Comparison of ENCODE assay signal across 19 cellular contexts in genomic region chr17:43812396-43813265, GRCh38. TPM values are rescaled to one million over a fixed set of nuclear protein-coding genes. Genes with fewer than 3 reads are reported as not detected.
DNase-seq lines count a peak whose midpoint lies in the region; ATAC-seq, FAIRE-seq and TF ChIP-seq lines count a peak whose summit lies in the region.
"Had no signal": no experiment of that assay in that cellular context is flagged by ENCODE, and none has a peak within 500 bp of the region (broad histone marks: within the 10 kb centered on the region; RNA-seq: fewer than 3 reads in every experiment).

No MANE protein-coding gene starts in this region.

- H3K79me2 ChIP-seq in HepG2 (ENCODE audit: insufficient read depth, low read length) = no peaks in the 10 kb centered on the region

- H3K27me3 ChIP-seq in HepG2 (ENCODE audit: control insufficient read depth in 1 of 2, insufficient read depth in 2 of 2, low read length in 2 of 2) (no peaks in the 10 kb centered on the region), right lobe of liver (no peaks in the 10 kb centered on the region)

- TF ChIP-seq EP300 in HepG2 (IDR thresholded peaks at IDR 0.05; ENCODE audit: low read depth in 2 of 2, low read length in 2 of 2) (no peak), HepG2 (CRISPR knock-in tag; IDR thresholded peaks at IDR 0.05; ENCODE audit: borderline replicate concordance) (no peak)

- TF ChIP-seq POLR2A in HepG2 (IDR thresholded peaks at IDR 0.05; ENCODE audit: insufficient read depth in 1 of 2, low read depth in 2 of 2, low read length in 2 of 2) = no peak
- TF ChIP-seq POLR2A in right lobe of liver (IDR thresholded peaks at IDR 0.05) = no peak

- H3K36me3 ChIP-seq in HepG2 (replicated peaks in 1 of 2; ENCODE audit: control insufficient read depth in 1 of 2, insufficient read depth in 2 of 2, low read length in 2 of 2) (no peaks in the 10 kb centered on the region), right lobe of liver (no peaks in the 10 kb centered on the region)

- H3K4me3 ChIP-seq in HepG2 (replicated peaks in 1 of 3; ENCODE audit: insufficient read depth in 1 of 3, low read depth in 2 of 3, low read length in 3 of 3) = no peak overlapping the region
- no peak overlapping the region for H3K4me3 ChIP-seq in right lobe of liver
- H3K4me3 ChIP-seq: HAP-1 had no signal

- ATAC-seq in HepG2 (no peak), right lobe of liver (no peak), HG02973 (IDR thresholded peaks at IDR 0.05; ENCODE audit: unreplicated experiment) (no peak)

- 72% methylated on average over 10 of the region's 10 CpGs for WGBS in HepG2 (ENCODE audit: low lambda C conversion rate)
- 93% methylated on average over 6 of the region's 10 CpGs for WGBS in right lobe of liver (ENCODE audit: insufficient coverage, low coverage, low lambda C conversion rate, missing lambda C conversion rate)

- no peak overlapping the region for H3K9ac ChIP-seq in HepG2 (ENCODE audit: insufficient read depth, low read depth, low read length)

- H3K27ac ChIP-seq in HepG2 (ENCODE audit: extremely low read length, insufficient read depth, low read length) (no peak overlapping the region), right lobe of liver (no peak overlapping the region)
- H3K27ac ChIP-seq: C4-2B had no signal

- TF ChIP-seq CTCF in HepG2 (CRISPR knock-in tag; IDR thresholded peaks at IDR 0.05) (no peak), right lobe of liver (IDR thresholded peaks at IDR 0.05) (no peak)

- DNase-seq in HepG2 (ENCODE audit: low spot score) = no peak
- DNase-seq in right lobe of liver = no peak
- no peak for DNase-seq in HTR-8/SVneo (ENCODE audit: insufficient read length, low spot score)
- DNase-seq in mesenteric fat pad (ENCODE audit: low spot score) = peak; percentile 71
- DNase-seq in NCI-H1436 treated with DMSO at 0.1 percent for 48 hours (lab: John Stamatoyannopoulos, UW) = no peak
- DNase-seq in activated CD4-positive, CD25-positive, alpha-beta regulatory T cell treated with anti-CD3 and anti-CD28 coated beads, Interleukin-2, amount 50 U/mL, for 72 hours = no peak
- DNase-seq: AML-193; Caco-2; CD4-positive, alpha-beta T cell had no signal

- no peak overlapping the region for H3K4me2 ChIP-seq in HepG2 (ENCODE audit: low read depth, low read length)

- in situ Hi-C loops in HepG2 (cut with HindIII; ENCODE audit: extremely low pct_ligation_motif_present, low pct_unique_long_range_greater_than_20kb) = no loop called here

- FAIRE-seq in HepG2 (lab: Jason Lieb, UNC) (no peak), HTR-8/SVneo (lab: Jason Lieb, UNC) (peak; percentile 57)
- FAIRE-seq: A204.1, D721Med, G401.6, GM12891, GM19239, H1 had no signal

- no peaks in the 10 kb centered on the region for H3K9me3 ChIP-seq in HepG2 (ENCODE audit: low read length)
- no peaks in the 10 kb centered on the region for H3K9me3 ChIP-seq in right lobe of liver
- H3K9me3 ChIP-seq: Caco-2, HAP-1 had no signal

- CTCF ChIA-PET in HepG2 (lab: Yijun Ruan, JAX; ENCODE audit: low intra/inter-chr PET ratio, low total read pairs) = no interaction called here

- intact Hi-C loops in HepG2 (cut with micrococcal nuclease; ENCODE audit: unreplicated experiment) (no loop called here), right lobe of liver (cut with DNase I) (no loop called here)

- H4K20me1 ChIP-seq in HepG2 (ENCODE audit: insufficient read depth, low read length) = no peaks in the 10 kb centered on the region

- no peaks in the 10 kb centered on the region for H3K4me1 ChIP-seq in HepG2 (ENCODE audit: insufficient read depth, low read length)
- no peaks in the 10 kb centered on the region for H3K4me1 ChIP-seq in right lobe of liver
- H3K4me1 ChIP-seq: HAP-1 had no signal

- POLR2A ChIA-PET in HepG2 (lab: Yijun Ruan, JAX) = no interaction called here

- no peak for TF ChIP-seq RAD21 in HepG2 (CRISPR knock-in tag; IDR thresholded peaks at IDR 0.05)

- BruUV-seq in HepG2 (replicated peaks; lab: Mats Ljungman, UMichigan) = no TSS peak

- H2AFZ ChIP-seq in HepG2 (ENCODE audit: low read length) = no peak overlapping the region

RNA-seq across cellular contexts. Expression of gene MPP3, which starts 20.3 kb away (rescaled TPM):
- total RNA-seq in HepG2 (2016; rRNA removed; fragmentation: Illumina TruSeq; extraction: Trizol) = 0.83 and 0.91 TPM in 2 replicates
- total RNA-seq in HepG2 (2016; cell fraction: cytosol; rRNA removed; fragmentation: Illumina TruSeq; extraction: Trizol; ENCODE audit: low read depth) = 0.53 and 0.81 TPM in 2 replicates
- total RNA-seq in HepG2 (2016; cell fraction: insoluble cytoplasmic fraction; rRNA removed; fragmentation: Illumina TruSeq; extraction: Trizol) = 0.37 and 1.2 TPM in 2 replicates
- 0.62 and 0.65 TPM in 2 replicates for total RNA-seq in HepG2 (2016; cell fraction: membrane; rRNA removed; fragmentation: Illumina TruSeq; extraction: Trizol)
- 2.3 and 3.0 TPM in 2 replicates for total RNA-seq in HepG2 (2016; cell fraction: nucleus; rRNA removed; fragmentation: Illumina TruSeq; extraction: Trizol)
- 1.8 and 2.4 TPM in 2 replicates for polyA plus RNA-seq in HepG2 (2011; rRNA removed)
- polyA plus RNA-seq in HepG2 (2011; cell fraction: cytosol; rRNA removed) = 0.40 and 0.73 TPM in 2 replicates
- polyA plus RNA-seq in HepG2 (2011; cell fraction: nucleus; rRNA removed) = 8.8 and 12.8 TPM in 2 replicates
- 1.4 and 1.5 TPM in 2 replicates for polyA plus RNA-seq in HepG2 (2012)
- polyA plus RNA-seq in HepG2 (2016; cell fraction: cytosol; fragmentation: Illumina TruSeq; extraction: Trizol; ENCODE audit: low read depth) = 0.20 and 0.42 TPM in 2 replicates
- polyA plus RNA-seq in HepG2 (2016; cell fraction: insoluble cytoplasmic fraction; fragmentation: Illumina TruSeq; extraction: Trizol; ENCODE audit: low read depth) = 0.34 and 0.46 TPM in 2 replicates
- 0.26 and 0.42 TPM in 2 replicates for polyA plus RNA-seq in HepG2 (2016; cell fraction: membrane; fragmentation: Illumina TruSeq; extraction: Trizol; ENCODE audit: low read depth)
- polyA plus RNA-seq in HepG2 (2016; cell fraction: nucleus; fragmentation: Illumina TruSeq; extraction: Trizol; ENCODE audit: insufficient read depth, low read depth) = 4.1 and 6.3 TPM in 2 replicates
- 2.6 and 21.0 TPM in 2 replicates for polyA minus RNA-seq in HepG2 (2011; rRNA and poly(A)+ RNA removed; ENCODE audit: low replicate concordance)
- 0.49 TPM in 1 of 2 replicates, not detected in the other for polyA minus RNA-seq in HepG2 (2011; cell fraction: cytosol; rRNA and poly(A)+ RNA removed)
- 3.4 and 4.4 TPM in 2 replicates for polyA minus RNA-seq in HepG2 (2011; cell fraction: nucleus; rRNA and poly(A)+ RNA removed)
- 1 to 10 TPM; 1.3 to 2.5 (median 1.8) TPM for total RNA-seq in right lobe of liver
- 22.3 TPM for total RNA-seq in mesenteric fat pad

RNA-seq across cellular contexts. Expression of gene CFAP97D1, which starts 32.4 kb away (rescaled TPM):
- 0.02 TPM in 1 of 2 replicates, not detected in the other for total RNA-seq in HepG2 (2016; rRNA removed; fragmentation: Illumina TruSeq; extraction: Trizol)
- total RNA-seq in HepG2 (2016; cell fraction: cytosol; rRNA removed; fragmentation: Illumina TruSeq; extraction: Trizol; ENCODE audit: low read depth) = not detected in 2 replicates
- total RNA-seq in HepG2 (2016; cell fraction: insoluble cytoplasmic fraction; rRNA removed; fragmentation: Illumina TruSeq; extraction: Trizol) = not detected in 2 replicates
- total RNA-seq in HepG2 (2016; cell fraction: membrane; rRNA removed; fragmentation: Illumina TruSeq; extraction: Trizol) = 0.03 TPM in 1 of 2 replicates, not detected in the other
- total RNA-seq in HepG2 (2016; cell fraction: nucleus; rRNA removed; fragmentation: Illumina TruSeq; extraction: Trizol) = not detected in 2 replicates
- not detected in 2 replicates for polyA plus RNA-seq in HepG2 (2011; rRNA removed)
- polyA plus RNA-seq in HepG2 (2011; cell fraction: cytosol; rRNA removed) = 0.01 TPM in 1 of 2 replicates, not detected in the other
- polyA plus RNA-seq in HepG2 (2011; cell fraction: nucleus; rRNA removed) = not detected in 2 replicates
- not detected in 2 replicates for polyA plus RNA-seq in HepG2 (2012)
- not detected in 2 replicates for polyA plus RNA-seq in HepG2 (2016; cell fraction: cytosol; fragmentation: Illumina TruSeq; extraction: Trizol; ENCODE audit: low read depth)
- polyA plus RNA-seq in HepG2 (2016; cell fraction: insoluble cytoplasmic fraction; fragmentation: Illumina TruSeq; extraction: Trizol; ENCODE audit: low read depth) = not detected in 2 replicates
- polyA plus RNA-seq in HepG2 (2016; cell fraction: membrane; fragmentation: Illumina TruSeq; extraction: Trizol; ENCODE audit: low read depth) = not detected in 2 replicates
- polyA plus RNA-seq in HepG2 (2016; cell fraction: nucleus; fragmentation: Illumina TruSeq; extraction: Trizol; ENCODE audit: insufficient read depth, low read depth) = not detected in 2 replicates
- polyA minus RNA-seq in HepG2 (2011; rRNA and poly(A)+ RNA removed; ENCODE audit: low replicate concordance) = not detected in 2 replicates
- polyA minus RNA-seq in HepG2 (2011; cell fraction: cytosol; rRNA and poly(A)+ RNA removed) = not detected in 2 replicates
- 0.13 TPM in 1 of 2 replicates, not detected in the other for polyA minus RNA-seq in HepG2 (2011; cell fraction: nucleus; rRNA and poly(A)+ RNA removed)
- total RNA-seq in right lobe of liver = not detected
- not detected for total RNA-seq in mesenteric fat pad
- total RNA-seq: CD4-positive, alpha-beta T cell had no signal
- polyA plus RNA-seq: BJ had no signal

RNA-seq across cellular contexts. Expression of gene DUSP3, which starts 33.9 kb away (rescaled TPM):
- total RNA-seq in HepG2 (2016; rRNA removed; fragmentation: Illumina TruSeq; extraction: Trizol) (60.0 and 73.6 TPM in 2 replicates), right lobe of liver (10 to 100 TPM; 75.1 to 97.2 (median 87.7) TPM), mesenteric fat pad (103 TPM)
- total RNA-seq in HepG2 (2016; cell fraction: cytosol; rRNA removed; fragmentation: Illumina TruSeq; extraction: Trizol; ENCODE audit: low read depth) = 23.0 and 23.3 TPM in 2 replicates
- 59.0 and 65.1 TPM in 2 replicates for total RNA-seq in HepG2 (2016; cell fraction: insoluble cytoplasmic fraction; rRNA removed; fragmentation: Illumina TruSeq; extraction: Trizol)
- 67.6 and 70.6 TPM in 2 replicates for total RNA-seq in HepG2 (2016; cell fraction: membrane; rRNA removed; fragmentation: Illumina TruSeq; extraction: Trizol)
- 43.1 and 45.5 TPM in 2 replicates for total RNA-seq in HepG2 (2016; cell fraction: nucleus; rRNA removed; fragmentation: Illumina TruSeq; extraction: Trizol)
- 71.5 and 77.4 TPM in 2 replicates for polyA plus RNA-seq in HepG2 (2011; rRNA removed)
- 62.0 and 65.1 TPM in 2 replicates for polyA plus RNA-seq in HepG2 (2011; cell fraction: cytosol; rRNA removed)
- 124 and 143 TPM in 2 replicates for polyA plus RNA-seq in HepG2 (2011; cell fraction: nucleus; rRNA removed)
- polyA plus RNA-seq in HepG2 (2012) = 44.3 and 55.5 TPM in 2 replicates
- 24.0 and 28.0 TPM in 2 replicates for polyA plus RNA-seq in HepG2 (2016; cell fraction: cytosol; fragmentation: Illumina TruSeq; extraction: Trizol; ENCODE audit: low read depth)
- polyA plus RNA-seq in HepG2 (2016; cell fraction: insoluble cytoplasmic fraction; fragmentation: Illumina TruSeq; extraction: Trizol; ENCODE audit: low read depth) = 87.5 and 94.5 TPM in 2 replicates
- 57.3 and 59.6 TPM in 2 replicates for polyA plus RNA-seq in HepG2 (2016; cell fraction: membrane; fragmentation: Illumina TruSeq; extraction: Trizol; ENCODE audit: low read depth)
- polyA plus RNA-seq in HepG2 (2016; cell fraction: nucleus; fragmentation: Illumina TruSeq; extraction: Trizol; ENCODE audit: insufficient read depth, low read depth) = 64.9 and 69.6 TPM in 2 replicates
- 62.1 and 126 TPM in 2 replicates for polyA minus RNA-seq in HepG2 (2011; rRNA and poly(A)+ RNA removed; ENCODE audit: low replicate concordance)
- 57.0 and 66.2 TPM in 2 replicates for polyA minus RNA-seq in HepG2 (2011; cell fraction: cytosol; rRNA and poly(A)+ RNA removed)
- 75.8 and 87.4 TPM in 2 replicates for polyA minus RNA-seq in HepG2 (2011; cell fraction: nucleus; rRNA and poly(A)+ RNA removed)

RNA-seq across cellular contexts. Expression of gene CD300LG, which starts 34.3 kb away (rescaled TPM):
- total RNA-seq in HepG2 (2016; rRNA removed; fragmentation: Illumina TruSeq; extraction: Trizol) = not detected in 2 replicates
- total RNA-seq in HepG2 (2016; cell fraction: cytosol; rRNA removed; fragmentation: Illumina TruSeq; extraction: Trizol; ENCODE audit: low read depth) = not detected in 2 replicates
- not detected in 2 replicates for total RNA-seq in HepG2 (2016; cell fraction: insoluble cytoplasmic fraction; rRNA removed; fragmentation: Illumina TruSeq; extraction: Trizol)
- not detected in 2 replicates for total RNA-seq in HepG2 (2016; cell fraction: membrane; rRNA removed; fragmentation: Illumina TruSeq; extraction: Trizol)
- total RNA-seq in HepG2 (2016; cell fraction: nucleus; rRNA removed; fragmentation: Illumina TruSeq; extraction: Trizol) = not detected in 2 replicates
- polyA plus RNA-seq in HepG2 (2011; rRNA removed) = not detected in 2 replicates
- not detected in 2 replicates for polyA plus RNA-seq in HepG2 (2011; cell fraction: cytosol; rRNA removed)
- polyA plus RNA-seq in HepG2 (2011; cell fraction: nucleus; rRNA removed) = not detected in 2 replicates
- not detected in 2 replicates for polyA plus RNA-seq in HepG2 (2012)
- polyA plus RNA-seq in HepG2 (2016; cell fraction: cytosol; fragmentation: Illumina TruSeq; extraction: Trizol; ENCODE audit: low read depth) = not detected in 2 replicates
- polyA plus RNA-seq in HepG2 (2016; cell fraction: insoluble cytoplasmic fraction; fragmentation: Illumina TruSeq; extraction: Trizol; ENCODE audit: low read depth) = not detected in 2 replicates
- polyA plus RNA-seq in HepG2 (2016; cell fraction: membrane; fragmentation: Illumina TruSeq; extraction: Trizol; ENCODE audit: low read depth) = not detected in 2 replicates
- not detected in 2 replicates for polyA plus RNA-seq in HepG2 (2016; cell fraction: nucleus; fragmentation: Illumina TruSeq; extraction: Trizol; ENCODE audit: insufficient read depth, low read depth)
- polyA minus RNA-seq in HepG2 (2011; rRNA and poly(A)+ RNA removed; ENCODE audit: low replicate concordance) = not detected in 2 replicates
- not detected in 2 replicates for polyA minus RNA-seq in HepG2 (2011; cell fraction: cytosol; rRNA and poly(A)+ RNA removed)
- polyA minus RNA-seq in HepG2 (2011; cell fraction: nucleus; rRNA and poly(A)+ RNA removed) = not detected in 2 replicates
- total RNA-seq in right lobe of liver = under 1 TPM in 5 of 6 experiments, not detected in 1; 0.12 to 0.73 (median 0.55) TPM
- 121 TPM for total RNA-seq in mesenteric fat pad
- total RNA-seq: Caco-2; CD4-positive, alpha-beta T cell; H1 had no signal
- polyA plus RNA-seq: BJ had no signal

RNA-seq across cellular contexts. Expression of gene SOST, which starts 54.0 kb away (rescaled TPM):
- total RNA-seq in HepG2 (2016; rRNA removed; fragmentation: Illumina TruSeq; extraction: Trizol) (not detected in 2 replicates), right lobe of liver (not detected), mesenteric fat pad (not detected)
- not detected in 2 replicates for total RNA-seq in HepG2 (2016; cell fraction: cytosol; rRNA removed; fragmentation: Illumina TruSeq; extraction: Trizol; ENCODE audit: low read depth)
- not detected in 2 replicates for total RNA-seq in HepG2 (2016; cell fraction: insoluble cytoplasmic fraction; rRNA removed; fragmentation: Illumina TruSeq; extraction: Trizol)
- total RNA-seq in HepG2 (2016; cell fraction: membrane; rRNA removed; fragmentation: Illumina TruSeq; extraction: Trizol) = not detected in 2 replicates
- not detected in 2 replicates for total RNA-seq in HepG2 (2016; cell fraction: nucleus; rRNA removed; fragmentation: Illumina TruSeq; extraction: Trizol)
- not detected in 2 replicates for polyA plus RNA-seq in HepG2 (2011; rRNA removed)
- polyA plus RNA-seq in HepG2 (2011; cell fraction: cytosol; rRNA removed) = not detected in 2 replicates
- not detected in 2 replicates for polyA plus RNA-seq in HepG2 (2011; cell fraction: nucleus; rRNA removed)
- not detected in 2 replicates for polyA plus RNA-seq in HepG2 (2012)
- not detected in 2 replicates for polyA plus RNA-seq in HepG2 (2016; cell fraction: cytosol; fragmentation: Illumina TruSeq; extraction: Trizol; ENCODE audit: low read depth)
- not detected in 2 replicates for polyA plus RNA-seq in HepG2 (2016; cell fraction: insoluble cytoplasmic fraction; fragmentation: Illumina TruSeq; extraction: Trizol; ENCODE audit: low read depth)
- polyA plus RNA-seq in HepG2 (2016; cell fraction: membrane; fragmentation: Illumina TruSeq; extraction: Trizol; ENCODE audit: low read depth) = not detected in 2 replicates
- polyA plus RNA-seq in HepG2 (2016; cell fraction: nucleus; fragmentation: Illumina TruSeq; extraction: Trizol; ENCODE audit: insufficient read depth, low read depth) = not detected in 2 replicates
- not detected in 2 replicates for polyA minus RNA-seq in HepG2 (2011; rRNA and poly(A)+ RNA removed; ENCODE audit: low replicate concordance)
- polyA minus RNA-seq in HepG2 (2011; cell fraction: cytosol; rRNA and poly(A)+ RNA removed) = not detected in 2 replicates
- not detected in 2 replicates for polyA minus RNA-seq in HepG2 (2011; cell fraction: nucleus; rRNA and poly(A)+ RNA removed)
- total RNA-seq: Caco-2; CD4-positive, alpha-beta T cell; H1 had no signal
- polyA plus RNA-seq: BJ had no signal
